Comparison of ENCODE assay signal across 8 cellular contexts in genomic region chr11:118171274-118172062, GRCh38. TPM values are rescaled to one million over a fixed set of nuclear protein-coding genes. Genes with fewer than 3 reads are reported as not detected.
DNase-seq lines count a peak whose midpoint lies in the region; ATAC-seq and TF ChIP-seq lines count a peak whose summit lies in the region.

No MANE protein-coding gene starts in this region.

- peaks cover 25% of the 10 kb centered on the region for H3K27me3 ChIP-seq in GM23248 (replicated peaks; ENCODE audit: insufficient read depth)
- H3K27me3 ChIP-seq in lower lobe of right lung (ENCODE audit: low read depth), result no peaks in the 10 kb centered on the region

- H3K27me3 Mint-ChIP-seq in activated CD4-positive, alpha-beta memory T cell treated with anti-CD3 and anti-CD28 coated beads, Interleukin-2, amount 10 ng/mL, durations not matched to agents 7 days and 5 days, result peaks cover 28% of the 10 kb centered on the region

- H3K9me3 ChIP-seq in GM23248 (ENCODE audit: low read depth) (no peaks in the 10 kb centered on the region), lower lobe of right lung (no peaks in the 10 kb centered on the region)

- H3K79me2 ChIP-seq in GM23248 (ENCODE audit: insufficient read depth), result no peaks in the 10 kb centered on the region

- no peaks in the 10 kb centered on the region for H3K9me2 ChIP-seq in GM23248 (ENCODE audit: insufficient read depth)

- H3K4me3 ChIP-seq in GM23248, result no peak overlapping the region
- H3K4me3 ChIP-seq in lower lobe of right lung, result no peak overlapping the region

- WGBS in GM23248 (ENCODE audit: low coverage in 1 of 2, low lambda C conversion rate in 2 of 2, missing lambda C conversion rate in 2 of 2), 2 experiments, result 8 to 9% methylated on average over 28 to 29 of the region's 29 CpGs

- DNase-seq in AG20443 (ENCODE audit: low spot score), result peak; percentile 90
- peak; percentile 63 for DNase-seq in GM23248
- peak; percentile 75 to 95 for DNase-seq in NCI-H526 (lab: John Stamatoyannopoulos, UW)
- DNase-seq in activated CD4-positive, alpha-beta memory T cell treated with anti-CD3 and anti-CD28 coated beads, Interleukin-2, amount 10 ng/mL, durations not matched to agents 7 days and 5 days, result peak; percentile 73
- peak; percentile 65 for DNase-seq in effector CD4-positive, alpha-beta T cell
- DNase-seq in lower lobe of right lung, result peak; percentile 82
- peak; percentile 27 for DNase-seq in stimulated activated CD8-positive, alpha-beta memory T cell treated with anti-CD3 and anti-CD28 coated beads, Interleukin-12 subunit alpha, Interleukin-12 subunit beta, amount 100 ng/mL, for 24 hours (ENCODE audit: extremely low read depth)

- H4K20me1 ChIP-seq in GM23248 (ENCODE audit: insufficient read depth), result no peaks in the 10 kb centered on the region

- no peak overlapping the region for H3K4me3 Mint-ChIP-seq in activated CD4-positive, alpha-beta memory T cell treated with anti-CD3 and anti-CD28 coated beads, Interleukin-2, amount 10 ng/mL, durations not matched to agents 7 days and 5 days

- H3K27ac Mint-ChIP-seq in activated CD4-positive, alpha-beta memory T cell treated with anti-CD3 and anti-CD28 coated beads, Interleukin-2, amount 10 ng/mL, durations not matched to agents 7 days and 5 days, result no peak overlapping the region

- no peak overlapping the region for H2AFZ ChIP-seq in GM23248

- no peaks in the 10 kb centered on the region for H3K36me3 Mint-ChIP-seq in activated CD4-positive, alpha-beta memory T cell treated with anti-CD3 and anti-CD28 coated beads, Interleukin-2, amount 10 ng/mL, durations not matched to agents 7 days and 5 days (ENCODE audit: low read depth)

- no peak overlapping the region for H3K9ac ChIP-seq in GM23248

- intact Hi-C loops in lower lobe of right lung (cut with DNase I), result no loop called here

- TF ChIP-seq CTCF in lower lobe of right lung (IDR thresholded peaks at IDR 0.05), result peak; percentile 92

- no peaks in the 10 kb centered on the region for H3K9me3 Mint-ChIP-seq in activated CD4-positive, alpha-beta memory T cell treated with anti-CD3 and anti-CD28 coated beads, Interleukin-2, amount 10 ng/mL, durations not matched to agents 7 days and 5 days

- CTCF ChIA-PET in activated CD4-positive, alpha-beta memory T cell treated with anti-CD3 and anti-CD28 coated beads, Interleukin-2, amount 10 ng/mL, durations not matched to agents 7 days and 5 days (lab: Charles Lee), result interaction anchor here (0.5 to 4.2 kb wide), 63 partner anchors 8 to 1094 kb away, joined by 3 to 47 read pairs (median 4); partner anchors contain the start of genes ATP5MG, CD3D, FXYD2 and SCN4B

- no peaks in the 10 kb centered on the region for H3F3A ChIP-seq in GM23248 (ENCODE audit: insufficient read depth)

- H3K4me2 ChIP-seq in GM23248 (ENCODE audit: unreplicated experiment), result no peak overlapping the region

- in situ Hi-C loops in GM23248 (cut with MboI), result no loop called here

- POLR2A ChIA-PET in activated CD4-positive, alpha-beta memory T cell treated with anti-CD3 and anti-CD28 coated beads, Interleukin-2, amount 10 ng/mL, durations not matched to agents 7 days and 5 days (lab: Charles Lee), result interaction anchor here (0.8 to 1.4 kb wide), 3 partner anchors 13 to 27 kb away, joined by 3 to 4 read pairs (median 3); partner anchors contain the start of gene SCN4B

- H3K36me3 ChIP-seq in GM23248 (ENCODE audit: low read depth) (no peaks in the 10 kb centered on the region), lower lobe of right lung (no peaks in the 10 kb centered on the region)

- H3K27ac ChIP-seq in GM23248 (no peak overlapping the region), lower lobe of right lung (no peak overlapping the region)

- peak; percentile 82 to 86 for ATAC-seq in lower lobe of right lung
- ATAC-seq in HG02763 (IDR thresholded peaks at IDR 0.05; ENCODE audit: unreplicated experiment), result no peak

- H3K4me1 ChIP-seq in GM23248 (ENCODE audit: insufficient read depth) (no peaks in the 10 kb centered on the region), lower lobe of right lung (peaks cover 23% of the 10 kb centered on the region)

- H3K4me1 Mint-ChIP-seq in activated CD4-positive, alpha-beta memory T cell treated with anti-CD3 and anti-CD28 coated beads, Interleukin-2, amount 10 ng/mL, durations not matched to agents 7 days and 5 days, result peaks cover 2% of the 10 kb centered on the region

RNA-seq across cellular contexts. Expression of gene SCN2B, which starts 5.0 kb away (rescaled TPM):
- not detected in 2 replicates for total RNA-seq in GM23248 (2014; rRNA removed; shearing (Covaris generic))
- polyA plus RNA-seq in GM23248 (2016; fragmentation: Nextera tagmentation; extraction: Ambion mirVana), result not detected in 2 replicates
- not detected for total RNA-seq in activated CD4-positive, alpha-beta memory T cell treated with anti-CD3 and anti-CD28 coated beads, Interleukin-2, amount 10 ng/mL, durations not matched to agents 7 days and 5 days
- 1.6 TPM for total RNA-seq in lower lobe of right lung

RNA-seq across cellular contexts. Expression of gene SCN4B, which starts 18.8 kb away (rescaled TPM):
- total RNA-seq in GM23248 (2014; rRNA removed; shearing (Covaris generic)), result not detected in 2 replicates
- not detected in 2 replicates for polyA plus RNA-seq in GM23248 (2016; fragmentation: Nextera tagmentation; extraction: Ambion mirVana)
- total RNA-seq in activated CD4-positive, alpha-beta memory T cell treated with anti-CD3 and anti-CD28 coated beads, Interleukin-2, amount 10 ng/mL, durations not matched to agents 7 days and 5 days, result under 1 TPM in 1 of 2 experiments, not detected in 1; 0.28 TPM
- 6.0 TPM for total RNA-seq in lower lobe of right lung

RNA-seq across cellular contexts. Expression of gene JAML, which starts 53.3 kb away (rescaled TPM):
- not detected in 2 replicates for total RNA-seq in GM23248 (2014; rRNA removed; shearing (Covaris generic))
- not detected in 2 replicates for polyA plus RNA-seq in GM23248 (2016; fragmentation: Nextera tagmentation; extraction: Ambion mirVana)
- total RNA-seq in activated CD4-positive, alpha-beta memory T cell treated with anti-CD3 and anti-CD28 coated beads, Interleukin-2, amount 10 ng/mL, durations not matched to agents 7 days and 5 days, result 100 to 1,000 TPM; 102 to 103 TPM
- total RNA-seq in lower lobe of right lung, result 163 TPM

Comparison
In these comparisons a context has a peak if more than half of its experiments do, and no peak if none do; other contexts are left out.
1. DNase-seq: peak in every context shown above with its lines; median percentile 90 in AG20443; 85 in NCI-H526; 82 in lower lobe of right lung; 73 in activated CD4-positive, alpha-beta memory T cell treated with anti-CD3 and anti-CD28 coated beads, Interleukin-2, amount 10 ng/mL, durations not matched to agents 7 days and 5 days; 65 in effector CD4-positive, alpha-beta T cell; 63 in GM23248; 27 in stimulated activated CD8-positive, alpha-beta memory T cell treated with anti-CD3 and anti-CD28 coated beads, Interleukin-12 subunit alpha, Interleukin-12 subunit beta, amount 100 ng/mL, for 24 hours.
2. RNA of gene JAML, which starts 53.3 kb away (total RNA-seq): 163 TPM in lower lobe of right lung (single experiment) and 102 to 103 TPM in activated CD4-positive, alpha-beta memory T cell treated with anti-CD3 and anti-CD28 coated beads, Interleukin-2, amount 10 ng/mL, durations not matched to agents 7 days and 5 days; not detected in GM23248; every median in the first group is over 100 times any median in the second.